Comparison of ENCODE assay signal across 12 cellular contexts in the genomic region with DNA sequence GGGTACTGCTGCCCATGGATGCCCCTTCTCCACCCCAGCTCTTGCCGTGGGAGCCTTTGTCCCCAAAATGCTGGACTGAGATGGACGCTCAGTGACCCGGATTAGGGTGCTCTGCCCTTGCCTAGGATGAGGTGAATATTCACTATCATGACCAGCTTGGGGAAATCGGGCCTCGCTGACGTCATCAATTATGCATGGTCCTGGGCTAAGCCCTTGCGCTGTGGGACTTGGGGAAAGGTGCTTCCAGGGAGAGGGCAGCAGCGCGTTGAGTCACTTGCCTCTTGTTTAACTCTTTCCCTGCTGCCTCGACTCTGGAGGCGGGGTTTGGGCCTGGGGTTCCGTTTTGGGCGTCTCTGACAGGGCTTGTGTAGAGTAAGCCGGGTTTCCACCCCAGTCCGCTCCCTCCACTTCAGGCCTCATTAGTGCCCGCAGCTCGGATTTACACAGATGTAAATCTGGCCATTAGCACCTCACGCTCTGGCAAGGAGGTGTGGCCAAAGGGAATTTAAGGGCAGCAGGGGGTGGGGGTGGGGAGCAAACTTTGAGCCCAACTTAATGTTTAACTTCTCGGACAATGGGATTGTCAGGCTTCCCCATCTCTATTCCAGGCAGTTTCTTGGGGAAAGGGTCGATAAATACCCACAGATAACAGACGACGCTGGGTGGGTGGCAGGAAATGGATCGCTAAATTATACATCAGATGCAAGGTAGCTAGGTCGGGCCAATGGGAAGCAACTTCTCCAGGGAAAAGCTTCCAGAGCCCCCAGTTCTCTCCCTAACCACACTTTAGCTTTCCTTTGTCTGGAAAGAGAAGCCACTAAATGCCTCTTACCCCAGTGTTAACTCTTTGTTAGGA. TPM values are rescaled to one million over a fixed set of nuclear protein-coding genes. Genes with fewer than 3 reads are reported as not detected.
DNase-seq lines count a peak whose midpoint lies in the region; ATAC-seq, FAIRE-seq and TF ChIP-seq lines count a peak whose summit lies in the region.
"Had no signal": no experiment of that assay in that cellular context is flagged by ENCODE, and none has a peak within 500 bp of the region (broad histone marks: within the 10 kb centered on the region; RNA-seq: fewer than 3 reads in every experiment).

No MANE protein-coding gene starts in this region.

- H3K4me3 ChIP-seq in ectodermal cell (ENCODE audit: insufficient read depth, low read depth, low read length): peak overlapping the region; percentile 31
- H3K4me3 ChIP-seq in kidney (ENCODE audit: low read length in 2 of 2): peak overlapping the region; percentile 51 to 68
- H3K4me3 ChIP-seq in small intestine (ENCODE audit: low read depth in 1 of 2, low read length in 2 of 2): peak overlapping the region in 1 of 2 donors; percentile 17
- H3K4me3 ChIP-seq: tibial nerve had no signal

- H3K27me3 ChIP-seq in ectodermal cell (ENCODE audit: control insufficient read depth, insufficient read depth, low read length, poor library complexity, severe bottlenecking) (no peaks in the 10 kb centered on the region), small intestine (ENCODE audit: control insufficient read depth in 2 of 2, insufficient read depth in 2 of 2, low read length in 2 of 2) (no peaks in the 10 kb centered on the region)
- H3K27me3 ChIP-seq: tibial nerve had no signal

- H3K9me3 Mint-ChIP-seq in HFFc6: no peaks in the 10 kb centered on the region

- H3K27ac ChIP-seq in ectodermal cell (ENCODE audit: insufficient read depth, low read depth, low read length, poor library complexity, severe bottlenecking) (peak overlapping the region; percentile 74), kidney (ENCODE audit: low read depth in 2 of 2, low read length in 2 of 2) (peak overlapping the region; percentile 26 to 73), small intestine (ENCODE audit: low read depth in 1 of 2, low read length in 1 of 2) (peak overlapping the region; percentile 57 to 60)
- H3K27ac ChIP-seq: epithelial cell of prostate, RWPE1, tibial nerve had no signal

- intact Hi-C loops in kidney (cut with DNase I): no loop called here

- FAIRE-seq in kidney (lab: Jason Lieb, UNC) (no peak), small intestine (lab: Jason Lieb, UNC) (no peak)

- no peak for TF ChIP-seq CTCF in HFFc6 (IDR thresholded peaks at IDR 0.05)
- peak; percentile 11 for TF ChIP-seq CTCF in kidney (IDR thresholded peaks at IDR 0.05; ENCODE audit: borderline replicate concordance, extremely low read depth, insufficient read depth)

- no peaks in the 10 kb centered on the region for H3K9me3 ChIP-seq in ectodermal cell (ENCODE audit: control insufficient read depth, low read length)
- no peaks in the 10 kb centered on the region for H3K9me3 ChIP-seq in kidney (ENCODE audit: control insufficient read depth in 1 of 2, low read length in 2 of 2)
- H3K9me3 ChIP-seq in small intestine (ENCODE audit: control insufficient read depth, low read depth): no peaks in the 10 kb centered on the region
- H3K9me3 ChIP-seq: tibial nerve had no signal

- peaks cover 8% of the 10 kb centered on the region for H3K27me3 Mint-ChIP-seq in HFFc6 (ENCODE audit: insufficient read depth)

- H3K36me3 ChIP-seq in ectodermal cell (ENCODE audit: control insufficient read depth, insufficient read depth, low read length) (no peaks in the 10 kb centered on the region), kidney (ENCODE audit: control insufficient read depth in 1 of 2, insufficient read depth in 2 of 2, low read length in 2 of 2) (no peaks in the 10 kb centered on the region), small intestine (ENCODE audit: control insufficient read depth in 2 of 2, insufficient read depth in 2 of 2, low read length in 2 of 2) (no peaks in the 10 kb centered on the region)
- H3K36me3 ChIP-seq: tibial nerve had no signal

- ATAC-seq in HG03097 (IDR thresholded peaks at IDR 0.05; ENCODE audit: low FRiP score, unreplicated experiment) (no peak), GM19463 (IDR thresholded peaks at IDR 0.05; ENCODE audit: unreplicated experiment) (no peak), GM19467 (IDR thresholded peaks at IDR 0.05; ENCODE audit: unreplicated experiment) (no peak)

- WGBS in ectodermal cell, 2 experiments: 4% methylated on average over 24 of the region's 24 CpGs
- WGBS in small intestine, 3 donors: 10 to 28% (median 22%) methylated on average over 24 of the region's 24 CpGs

- DNase-seq in HFFc6: peak; percentile 16
- DNase-seq in kidney: peak; percentile 75
- peak; percentile 86 for DNase-seq in small intestine
- DNase-seq in NCI-H1092 treated with DMSO at 0.1 percent for 48 hours (lab: John Stamatoyannopoulos, UW): no peak
- DNase-seq: stimulated activated CD4-positive, alpha-beta T cell treated with anti-CD3 and anti-CD28 coated beads, Interleukin-15, amount 100 ng/mL, for 24 hours had no signal

- H3K4me3 Mint-ChIP-seq in HFFc6: peak overlapping the region; percentile 58

- H3K4me1 ChIP-seq in ectodermal cell (ENCODE audit: control insufficient read depth, insufficient read depth, low read length) (no peaks in the 10 kb centered on the region), kidney (ENCODE audit: control insufficient read depth in 1 of 2, insufficient read depth in 1 of 2, low read depth in 1 of 2, low read length in 2 of 2) (peaks cover 0 to 14% of the 10 kb centered on the region in 2 donors), small intestine (ENCODE audit: control insufficient read depth in 2 of 2, insufficient read depth in 1 of 2, low read depth in 1 of 2, low read length in 1 of 2) (peaks cover 6 to 10% of the 10 kb centered on the region in 2 donors)

- peaks cover 22% of the 10 kb centered on the region for H3K4me1 Mint-ChIP-seq in HFFc6 (ENCODE audit: low read depth)

- peak overlapping the region in 1 of 2 donors; percentile 68 for H3K9ac ChIP-seq in kidney (ENCODE audit: low read length in 2 of 2)

- no peak overlapping the region for H3K27ac Mint-ChIP-seq in HFFc6

- no peaks in the 10 kb centered on the region for H3K36me3 Mint-ChIP-seq in HFFc6 (ENCODE audit: low read depth)

RNA-seq across cellular contexts. Expression of gene TCF7L2, which starts 51.3 kb away (rescaled TPM):
- total RNA-seq in HFFc6 (2021; fragmentation: NEBNext Ultra II Directional; extraction: Animal tissue kit (Norgen Biotek cat#: 25700)): 10 to 100 TPM; 14.6 to 18.1 (median 16.2) TPM
- polyA plus RNA-seq in ectodermal cell (2013, experiment 1 of 4): 39.7 TPM
- 32.4 TPM for polyA plus RNA-seq in ectodermal cell (2013, experiment 2 of 4)
- 31.4 TPM for polyA plus RNA-seq in ectodermal cell (2013, experiment 3 of 4)
- polyA plus RNA-seq in ectodermal cell (2013, experiment 4 of 4): 26.3 TPM
- total RNA-seq in kidney: 32.4 TPM
- polyA plus RNA-seq in kidney (ENCODE audit: insufficient read depth, low read depth, low replicate concordance) (6.5 TPM), small intestine (10 to 100 TPM; 13.2 to 21.5 (median 16.2) TPM)
